Comparison of ENCODE assay signal across 21 cellular contexts in the genomic region with DNA sequence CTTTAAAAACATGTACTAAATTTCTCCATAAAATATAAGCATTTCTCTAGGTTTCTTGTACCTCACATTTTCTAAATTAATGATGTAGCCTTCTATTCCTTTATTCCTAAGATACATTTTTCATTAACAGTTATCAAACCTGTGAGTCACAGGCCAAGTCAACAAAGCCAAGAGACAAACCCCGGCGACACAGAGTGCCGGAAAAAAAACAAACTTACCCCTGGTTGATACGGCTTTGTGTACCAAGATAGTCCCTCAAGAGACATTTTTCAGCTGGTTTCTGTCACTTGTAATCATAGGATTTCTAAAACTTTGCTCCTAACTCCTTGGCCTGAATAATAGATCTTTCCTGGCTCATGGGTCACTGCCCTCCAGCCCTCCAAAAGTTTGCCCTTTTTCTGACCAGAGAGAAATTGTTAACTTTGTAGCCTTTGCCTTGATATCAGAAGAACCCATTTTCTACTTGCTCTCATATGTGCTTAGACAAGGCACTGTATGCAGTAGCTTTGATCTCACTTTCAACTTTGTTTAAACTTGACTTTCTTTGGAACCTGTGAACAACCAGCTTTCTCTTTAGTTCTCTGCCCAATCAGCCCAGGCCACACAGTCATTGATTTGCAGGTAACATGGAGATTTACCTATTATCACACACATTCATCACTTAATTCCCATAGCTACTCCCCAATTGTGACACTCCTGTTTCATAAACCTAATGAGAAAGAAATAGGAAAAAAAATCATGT.
DNase-seq lines count a peak whose midpoint lies in the region; ATAC-seq and TF ChIP-seq lines count a peak whose summit lies in the region.
"Had no signal": no experiment of that assay in that cellular context is flagged by ENCODE, and none has a peak within 500 bp of the region (broad histone marks: within the 10 kb centered on the region; RNA-seq: fewer than 3 reads in every experiment).

No MANE protein-coding gene starts in this region.

- CTCF ChIA-PET in Calu3 (lab: Charles Lee): no interaction called here

- H3K27me3 ChIP-seq in endocrine pancreas (ENCODE audit: control insufficient read depth, insufficient read depth, low read length): no peaks in the 10 kb centered on the region
- H3K27me3 ChIP-seq: tibial artery had no signal

- H3K9me3 ChIP-seq in endocrine pancreas (ENCODE audit: control insufficient read depth, low read length): no peaks in the 10 kb centered on the region
- H3K9me3 ChIP-seq: tibial artery had no signal

- H3K27ac Mint-ChIP-seq in Calu3 (ENCODE audit: unreplicated experiment) (peak overlapping the region; percentile 53), nephron progenitor cell (peak overlapping the region; percentile 55)
- H3K27ac Mint-ChIP-seq: activated CD4-positive, alpha-beta T cell treated with anti-CD3 and anti-CD28 coated beads for 36 hours; activated CD8-positive, alpha-beta T cell treated with anti-CD3 and anti-CD28 coated beads, Interleukin-2, amount 10 ng/mL, durations not matched to agents 7 days and 5 days; activated naive CD8-positive, alpha-beta T cell treated with anti-CD3 and anti-CD28 coated beads for 36 hours; stimulated activated naive CD8-positive, alpha-beta T cell treated with anti-CD3 and anti-CD28 coated beads, Interleukin-15, Interleukin-2, amounts not matched to agents 100 ng/mL and 50 ng/mL, for 24 hours had no signal

- peak overlapping the region; percentile 11 for H3K9ac ChIP-seq in endocrine pancreas (ENCODE audit: control insufficient read depth, insufficient read depth, low read length)

- H3K27me3 Mint-ChIP-seq in Calu3 (ENCODE audit: unreplicated experiment): no peaks in the 10 kb centered on the region
- no peaks in the 10 kb centered on the region for H3K27me3 Mint-ChIP-seq in nephron progenitor cell (ENCODE audit: low read depth, poor library complexity)
- H3K27me3 Mint-ChIP-seq: activated CD4-positive, alpha-beta T cell treated with anti-CD3 and anti-CD28 coated beads for 36 hours; activated naive CD8-positive, alpha-beta T cell treated with anti-CD3 and anti-CD28 coated beads for 36 hours; stimulated activated naive CD8-positive, alpha-beta T cell treated with anti-CD3 and anti-CD28 coated beads, Interleukin-15, Interleukin-2, amounts not matched to agents 100 ng/mL and 50 ng/mL, for 24 hours had no signal

- H3K4me3 Mint-ChIP-seq in Calu3 (ENCODE audit: low read depth, unreplicated experiment) (peak overlapping the region; percentile 44), nephron progenitor cell (no peak overlapping the region)
- H3K4me3 Mint-ChIP-seq: activated CD4-positive, alpha-beta T cell treated with anti-CD3 and anti-CD28 coated beads for 36 hours; activated CD8-positive, alpha-beta T cell treated with anti-CD3 and anti-CD28 coated beads, Interleukin-2, amount 10 ng/mL, durations not matched to agents 7 days and 5 days; activated naive CD8-positive, alpha-beta T cell treated with anti-CD3 and anti-CD28 coated beads for 36 hours; stimulated activated naive CD8-positive, alpha-beta T cell treated with anti-CD3 and anti-CD28 coated beads, Interleukin-15, Interleukin-2, amounts not matched to agents 100 ng/mL and 50 ng/mL, for 24 hours had no signal

- H3K4me3 ChIP-seq in endocrine pancreas (ENCODE audit: control insufficient read depth, insufficient read depth, low read length): peak overlapping the region; percentile 40
- H3K4me3 ChIP-seq: tibial artery had no signal

- H3K9me3 Mint-ChIP-seq in Calu3 (ENCODE audit: low read depth, unreplicated experiment): no peaks in the 10 kb centered on the region
- H3K9me3 Mint-ChIP-seq in nephron progenitor cell: no peaks in the 10 kb centered on the region

- intact Hi-C loops in Calu3 (cut with micrococcal nuclease; ENCODE audit: unreplicated experiment): loop anchor here (5.0 kb wide), 2 partner anchors 152 to 208 kb away; no protein-coding TSS in a partner anchor

- no TSS peak for BruUV-seq in Calu3 (replicated peaks; lab: Mats Ljungman, UMichigan)

- H3K36me3 ChIP-seq in endocrine pancreas (ENCODE audit: control insufficient read depth, insufficient read depth, low read length): no peaks in the 10 kb centered on the region
- H3K36me3 ChIP-seq: tibial artery had no signal

- H3K4me1 Mint-ChIP-seq in Calu3 (ENCODE audit: low read depth, unreplicated experiment) (peaks cover 34% of the 10 kb centered on the region), nephron progenitor cell (peaks cover 6% of the 10 kb centered on the region)
- H3K4me1 Mint-ChIP-seq: activated CD4-positive, alpha-beta T cell treated with anti-CD3 and anti-CD28 coated beads for 36 hours; activated naive CD8-positive, alpha-beta T cell treated with anti-CD3 and anti-CD28 coated beads for 36 hours had no signal

- ATAC-seq in HG03280 (IDR thresholded peaks at IDR 0.05; ENCODE audit: unreplicated experiment): no peak
- ATAC-seq: activated CD4-positive, alpha-beta T cell treated with anti-CD3 and anti-CD28 coated beads for 36 hours; activated CD8-positive, alpha-beta T cell treated with anti-CD3 and anti-CD28 coated beads, Interleukin-2, amount 10 ng/mL, durations not matched to agents 7 days and 5 days had no signal

- no peaks in the 10 kb centered on the region for H3K36me3 Mint-ChIP-seq in Calu3 (ENCODE audit: insufficient read depth, unreplicated experiment)
- no peaks in the 10 kb centered on the region for H3K36me3 Mint-ChIP-seq in nephron progenitor cell (ENCODE audit: low read depth)
- H3K36me3 Mint-ChIP-seq: activated naive CD8-positive, alpha-beta T cell treated with anti-CD3 and anti-CD28 coated beads for 36 hours had no signal

- no peaks in the 10 kb centered on the region for H3K4me1 ChIP-seq in endocrine pancreas (ENCODE audit: control insufficient read depth, insufficient read depth, low read length)

- DNase-seq in Calu3: peak; percentile 19
- DNase-seq in NCI-H146 treated with DMSO at 0.1 percent for 48 hours (lab: John Stamatoyannopoulos, UW; ENCODE audit: unreplicated experiment): peak; percentile 56
- DNase-seq in nephron progenitor cell: no peak
- no peak for DNase-seq in NCI-H345 (lab: John Stamatoyannopoulos, UW)
- no peak for DNase-seq in SIG-M5 treated with dmso at 0.1 percent for 504 hours (lab: John Stamatoyannopoulos, UW; ENCODE audit: unreplicated experiment)
- DNase-seq in cerebellum (ENCODE audit: low spot score): no peak
- DNase-seq: ACHN; activated CD4-positive, alpha-beta T cell treated with anti-CD3 and anti-CD28 coated beads for 36 hours; activated CD8-positive, alpha-beta T cell treated with anti-CD3 and anti-CD28 coated beads, Interleukin-2, amount 10 ng/mL, durations not matched to agents 7 days and 5 days; activated effector memory CD4-positive, alpha-beta T cell treated with Interleukin-2 at 50 U/mL for 16 hours; activated naive CD8-positive, alpha-beta T cell treated with anti-CD3 and anti-CD28 coated beads for 36 hours; GF-D8; H7; NCI-H1092 treated with DMSO at 0.1 percent for 48 hours; NCI-H2081 treated with DMSO at 0.1 percent for 48 hours; NCI-H82; T-helper 2 cell; tibial artery had no signal

- TF ChIP-seq CTCF in Calu3 (IDR thresholded peaks at IDR 0.05; ENCODE audit: unreplicated experiment): no peak
- TF ChIP-seq CTCF in nephron progenitor cell (IDR thresholded peaks at IDR 0.05): no peak

Comparison
In these comparisons a context has a peak if more than half of its experiments do, and no peak if none do; other contexts are left out.
1. DNase-seq: peak in Calu3 (single experiment) and NCI-H146 treated with DMSO at 0.1 percent for 48 hours (single experiment); none in nephron progenitor cell (single experiment), NCI-H345 (single experiment), SIG-M5 treated with dmso at 0.1 percent for 504 hours (single experiment) and cerebellum (single experiment).